ENCODE assay signal across 8 cellular contexts in the genomic region with DNA sequence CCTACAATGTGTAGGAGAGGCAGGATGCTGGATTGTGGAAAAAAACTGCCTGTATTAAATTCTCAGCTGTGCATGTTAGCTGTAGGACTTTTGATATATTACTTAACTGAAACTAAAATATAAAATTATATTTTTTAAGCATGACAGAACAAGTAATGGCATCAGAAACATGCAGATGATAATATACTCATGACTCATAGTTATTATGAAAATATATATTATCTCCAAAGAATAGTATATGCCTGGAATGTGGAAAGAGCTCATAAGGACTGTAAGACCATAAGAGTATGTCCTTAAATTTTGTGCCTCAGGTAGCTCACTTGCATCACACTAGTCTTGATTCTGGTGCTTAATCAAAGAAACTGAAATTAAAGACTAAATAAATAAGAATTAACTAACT.
"Had no signal": no experiment of that assay in that cellular context is flagged by ENCODE, and none has a peak within 500 bp of the region (broad histone marks: within the 10 kb centered on the region; RNA-seq: fewer than 3 reads in every experiment).

No MANE protein-coding gene starts in this region.

- H3K4me2 ChIP-seq: GM23338 had no signal

- FAIRE-seq: H1, H54, HTR-8/SVneo, K562 had no signal

- H3K4me3 ChIP-seq: GM23338, K562 had no signal

- DNase-seq: H9, HCEC 1CT, IMR-90 had no signal

- H2AFZ ChIP-seq: GM23338 had no signal
